8 cellular contexts compared by ENCODE assay signal in genomic region chr20:63955281-63955845, GRCh38. TPM values are rescaled to one million over a fixed set of nuclear protein-coding genes. Genes with fewer than 3 reads are reported as not detected.
DNase-seq lines count a peak whose midpoint lies in the region; ATAC-seq and TF ChIP-seq lines count a peak whose summit lies in the region.

No MANE protein-coding gene starts in this region.

- DNase-seq in Calu3 (peak; percentile 67), Karpas-422 (peak; percentile 84), fibroblast of mammary gland (ENCODE audit: low read depth) (no peak), NCI-H1048 (lab: John Stamatoyannopoulos, UW) (no peak), NCI-H2107 treated with DMSO at 0.1 percent for 48 hours (lab: John Stamatoyannopoulos, UW; ENCODE audit: unreplicated experiment) (no peak)
- DNase-seq in activated T-cell treated with anti-CD3 and anti-CD28 coated beads, Interleukin-2, amount 50 U/mL, for 24 hours: peak; percentile 73

- H3K4me1 Mint-ChIP-seq in Calu3 (ENCODE audit: low read depth, unreplicated experiment): peaks cover 23% of the 10 kb centered on the region
- peaks cover 47% of the 10 kb centered on the region for H3K4me1 Mint-ChIP-seq in activated T-cell treated with anti-CD3 and anti-CD28 coated beads, Interleukin-2, amount 50 U/mL, for 24 hours (ENCODE audit: low read depth)
- peaks cover 18% of the 10 kb centered on the region for H3K4me1 Mint-ChIP-seq in nephron

- peak overlapping the region; percentile 81 for H3K27ac ChIP-seq in Karpas-422 (ENCODE audit: low read length)

- peak overlapping the region; percentile 81 for H3K4me2 ChIP-seq in Karpas-422 (ENCODE audit: low read depth, low read length, poor library complexity, severe bottlenecking)

- H3K27me3 Mint-ChIP-seq in Calu3 (ENCODE audit: unreplicated experiment) (no peaks in the 10 kb centered on the region), nephron (ENCODE audit: low read depth) (no peaks in the 10 kb centered on the region)
- no peaks in the 10 kb centered on the region for H3K27me3 Mint-ChIP-seq in activated T-cell treated with anti-CD3 and anti-CD28 coated beads, Interleukin-2, amount 50 U/mL, for 24 hours

- ATAC-seq in GM21390 (IDR thresholded peaks at IDR 0.05; ENCODE audit: unreplicated experiment): peak; percentile 7

- H3K9ac ChIP-seq in Karpas-422 (ENCODE audit: low read length): peak overlapping the region; percentile 99

- H3K9me2 ChIP-seq in Karpas-422 (replicated peaks; ENCODE audit: insufficient read depth, low read length): no peaks in the 10 kb centered on the region

- peaks cover 67% of the 10 kb centered on the region for H3K4me1 ChIP-seq in Karpas-422 (ENCODE audit: low read length)

- H3K9me3 Mint-ChIP-seq in Calu3 (ENCODE audit: low read depth, unreplicated experiment) (no peaks in the 10 kb centered on the region), nephron (no peaks in the 10 kb centered on the region)
- no peaks in the 10 kb centered on the region for H3K9me3 Mint-ChIP-seq in activated T-cell treated with anti-CD3 and anti-CD28 coated beads, Interleukin-2, amount 50 U/mL, for 24 hours

- peaks cover 54% of the 10 kb centered on the region for H3K79me2 ChIP-seq in Karpas-422 (ENCODE audit: low read length)

- H3K27ac Mint-ChIP-seq in Calu3 (ENCODE audit: unreplicated experiment) (peak overlapping the region; percentile 77), nephron (peak overlapping the region in 1 of 3 experiments; percentile 60)
- peak overlapping the region; percentile 76 for H3K27ac Mint-ChIP-seq in activated T-cell treated with anti-CD3 and anti-CD28 coated beads, Interleukin-2, amount 50 U/mL, for 24 hours

- peaks cover 43% of the 10 kb centered on the region; the same call in 1 of the 2 replicates for H4K20me1 ChIP-seq in Karpas-422 (ENCODE audit: insufficient read depth, low read depth, low read length)

- TF ChIP-seq CTCF in Calu3 (IDR thresholded peaks at IDR 0.05; ENCODE audit: unreplicated experiment) (peak; percentile 53), fibroblast of mammary gland (conservative IDR thresholded peaks at IDR 0.05; ENCODE audit: control insufficient read depth, insufficient read depth, low read depth, low read length) (no peak), nephron (IDR thresholded peaks at IDR 0.05; ENCODE audit: unreplicated experiment in 3 of 3) (peak in 2 of 3 experiments; percentile 21 to 22)

- H3K9me3 ChIP-seq in Karpas-422 (ENCODE audit: low read length): no peaks in the 10 kb centered on the region

- H3K36me3 ChIP-seq in Karpas-422 (ENCODE audit: insufficient read depth, low read length): no peaks in the 10 kb centered on the region

- no TSS peak for BruUV-seq in Calu3 (replicated peaks; lab: Mats Ljungman, UMichigan)

- intact Hi-C loops in Calu3 (cut with micrococcal nuclease; ENCODE audit: unreplicated experiment): no loop called here

- no peak overlapping the region for H2AFZ ChIP-seq in Karpas-422 (ENCODE audit: low read length)

- H3K4me3 Mint-ChIP-seq in Calu3 (ENCODE audit: low read depth, unreplicated experiment): peak overlapping the region; percentile 85
- peak overlapping the region; percentile 84 for H3K4me3 Mint-ChIP-seq in activated T-cell treated with anti-CD3 and anti-CD28 coated beads, Interleukin-2, amount 50 U/mL, for 24 hours
- H3K4me3 Mint-ChIP-seq in nephron: peak overlapping the region; percentile 85 to 88 (median 86)

- peak overlapping the region; percentile 94 for H3K4me3 ChIP-seq in Karpas-422 (ENCODE audit: low read length)
- H3K4me3 ChIP-seq in fibroblast of mammary gland (ENCODE audit: control insufficient read depth, low read depth, low read length): peak overlapping the region; percentile 73

- H3K36me3 Mint-ChIP-seq in Calu3 (ENCODE audit: insufficient read depth, unreplicated experiment) (peaks cover 71% of the 10 kb centered on the region), nephron (ENCODE audit: low read depth) (no peaks in the 10 kb centered on the region)
- H3K36me3 Mint-ChIP-seq in activated T-cell treated with anti-CD3 and anti-CD28 coated beads, Interleukin-2, amount 50 U/mL, for 24 hours (ENCODE audit: low read depth): peaks cover 30% of the 10 kb centered on the region

- H3K27me3 ChIP-seq in Karpas-422 (ENCODE audit: low read length): no peaks in the 10 kb centered on the region

- CTCF ChIA-PET in Calu3 (lab: Charles Lee): interaction anchor here (0.9 to 1.2 kb wide), 2 partner anchors 25 to 90 kb away, joined by 5 read pairs; partner anchors contain the start of genes PRPF6 and TPD52L2

RNA-seq across cellular contexts. Expression of gene UCKL1, which starts 0.9 kb away (rescaled TPM):
- total RNA-seq in Calu3 (2022): 85.1 and 86.3 TPM in 2 replicates
- 32.3 and 35.3 TPM in 2 replicates for total RNA-seq in Karpas-422 (2014; rRNA removed; shearing (Covaris generic); ENCODE audit: low replicate concordance)

RNA-seq across cellular contexts. Expression of gene ZNF512B, which starts 14.4 kb away (rescaled TPM):
- total RNA-seq in Calu3 (2022): 58.1 and 62.8 TPM in 2 replicates
- total RNA-seq in Karpas-422 (2014; rRNA removed; shearing (Covaris generic); ENCODE audit: low replicate concordance): 4.2 and 9.0 TPM in 2 replicates

RNA-seq across cellular contexts. Expression of gene SAMD10, which starts 24.1 kb away (rescaled TPM):
- 23.6 and 23.7 TPM in 2 replicates for total RNA-seq in Calu3 (2022)
- total RNA-seq in Karpas-422 (2014; rRNA removed; shearing (Covaris generic); ENCODE audit: low replicate concordance): 11.7 and 13.0 TPM in 2 replicates

RNA-seq across cellular contexts. Expression of gene PRPF6, which starts 25.6 kb away (rescaled TPM):
- total RNA-seq in Calu3 (2022): 111 and 113 TPM in 2 replicates
- total RNA-seq in Karpas-422 (2014; rRNA removed; shearing (Covaris generic); ENCODE audit: low replicate concordance): 24.2 and 40.7 TPM in 2 replicates

Comparison
In these comparisons a context has a peak if more than half of its experiments do, and no peak if none do; other contexts are left out.
1. DNase-seq: peak in Calu3 (single experiment), Karpas-422 (single experiment) and activated T-cell treated with anti-CD3 and anti-CD28 coated beads, Interleukin-2, amount 50 U/mL, for 24 hours (single experiment); none in fibroblast of mammary gland (single experiment), NCI-H1048 (single experiment) and NCI-H2107 treated with DMSO at 0.1 percent for 48 hours (single experiment).
2. Peak in every context shown above with its lines, with median percentiles within 50 percentile points of each other: H3K4me3 Mint-ChIP-seq.